In the genomic region with DNA sequence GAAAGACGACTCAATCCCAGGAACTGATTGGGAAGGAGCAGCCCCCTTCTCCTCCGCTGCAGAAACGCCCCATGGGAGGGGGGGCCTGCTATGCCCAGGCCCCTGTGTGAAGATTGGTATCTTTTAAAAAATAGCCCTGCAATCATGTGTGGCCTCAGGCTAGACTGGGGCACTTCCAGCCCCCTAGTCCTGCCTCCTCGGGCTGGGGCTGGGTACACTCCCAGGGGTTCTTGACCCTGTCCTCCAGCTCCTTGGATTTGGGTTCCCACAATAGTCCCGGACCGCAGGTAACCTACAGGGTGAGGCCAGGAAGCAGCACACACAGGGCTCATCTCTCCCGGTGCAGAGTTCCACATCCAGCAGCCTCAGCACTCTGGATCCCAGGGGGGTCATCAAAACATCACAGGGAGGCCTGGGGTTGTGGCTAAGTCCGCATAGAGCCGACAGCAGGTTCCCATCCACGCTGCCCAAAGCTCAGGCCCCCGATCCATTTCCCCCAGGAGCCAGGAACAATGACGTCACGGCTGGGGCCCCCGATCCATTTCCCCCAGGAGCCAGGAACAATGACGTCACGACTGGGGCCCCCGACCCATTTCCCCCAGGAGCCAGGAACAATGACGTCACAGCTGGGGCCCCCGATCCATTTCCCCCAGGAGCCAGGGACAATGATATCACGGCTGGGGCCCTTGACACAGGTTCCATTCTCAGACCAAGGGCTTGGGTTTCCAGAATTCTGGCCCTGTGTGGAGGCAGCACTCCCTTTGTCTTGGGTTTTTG, we compare ENCODE assay signal across 17 cellular contexts.
"Had no signal": no experiment of that assay in that cellular context is flagged by ENCODE, and none has a peak within 500 bp of the region (broad histone marks: within the 10 kb centered on the region; RNA-seq: fewer than 3 reads in every experiment).

No MANE protein-coding gene starts in this region.

- H3K4me1 ChIP-seq: heart left ventricle had no signal

- H3K36me3 ChIP-seq: gastroesophageal sphincter, heart left ventricle had no signal

- H3K27me3 ChIP-seq: gastroesophageal sphincter had no signal

- DNase-seq: activated CD4-positive, alpha-beta T cell treated with anti-CD3 and anti-CD28 coated beads, Interleukin-2, amount 50 U/mL, for 1 hour; activated CD4-positive, CD25-positive, alpha-beta regulatory T cell treated with anti-CD3 and anti-CD28 coated beads, Interleukin-2, amount 50 U/mL, for 72 hours; activated T-cell treated with anti-CD3 and anti-CD28 coated beads, Interleukin-2, amount 50 U/mL, for 72 hours; cerebellar nuclear complex; cortex of kidney; heart left ventricle; kidney glomerular epithelial cell; occipital lobe; right cardiac atrium; small intestine; stimulated activated CD4-positive, alpha-beta T cell treated with anti-CD3 and anti-CD28 coated beads, Interleukin-4, amount 100 ng/mL, for 24 hours; T-helper 2 cell had no signal

- H3K4me3 ChIP-seq: gastroesophageal sphincter, heart left ventricle had no signal

- ATAC-seq: activated T-cell treated with anti-CD3 and anti-CD28 coated beads, Interleukin-2, amount 50 U/mL, for 72 hours; gastroesophageal sphincter; heart left ventricle; natural killer cell treated with Interleukin-12 subunit alpha and Interleukin-12 subunit beta and Interleukin-15 and Interleukin-18, amount 100 ng/mL, for 72 hours; right cardiac atrium; stimulated activated effector memory CD8-positive, alpha-beta T cell treated with anti-CD3 and anti-CD28 coated beads, Interleukin-12 subunit alpha, Interleukin-12 subunit beta, amount 100 ng/mL, for 72 hours had no signal

- H3K9me3 ChIP-seq: gastroesophageal sphincter, heart left ventricle had no signal

- H3K27ac ChIP-seq: gastroesophageal sphincter, heart left ventricle, VCaP had no signal

- FAIRE-seq: bronchial epithelial cell, small intestine had no signal
